In genomic region chr16:24876231-24876630, GRCh38 we compare ENCODE assay signal across 22 cellular contexts. TPM values are rescaled to one million over a fixed set of nuclear protein-coding genes. Genes with fewer than 3 reads are reported as not detected.
"Had no signal": no experiment of that assay in that cellular context is flagged by ENCODE, and none has a peak within 500 bp of the region (broad histone marks: within the 10 kb centered on the region; RNA-seq: fewer than 3 reads in every experiment).

No MANE protein-coding gene starts in this region.

- H3K4me3 ChIP-seq: hepatocyte, neural progenitor cell, ovary, right atrium auricular region, smooth muscle cell, thoracic aorta had no signal

- H3K36me3 ChIP-seq: neural progenitor cell, ovary, right atrium auricular region, thoracic aorta had no signal

- H3K9me3 ChIP-seq: ovary, right atrium auricular region, thoracic aorta had no signal

- H3K4me1 ChIP-seq: foreskin keratinocyte, neural progenitor cell, right atrium auricular region had no signal

- H3K27ac ChIP-seq: foreskin keratinocyte, hepatocyte, neural progenitor cell, ovary, right atrium auricular region, thoracic aorta had no signal

- DNase-seq: dermis blood vessel endothelial cell; effector CD4-positive, alpha-beta T cell; endodermal cell; erythroblast; foreskin keratinocyte; head of caudate nucleus; kidney; mammary epithelial cell; ovary; stimulated activated CD4-positive, alpha-beta T cell treated with anti-CD3 and anti-CD28 coated beads, Interleukin-4, amount 100 ng/mL, for 1 hour; stimulated activated CD8-positive, alpha-beta memory T cell treated with anti-CD3 and anti-CD28 coated beads, Interleukin-4, amount 100 ng/mL, for 48 hours; stimulated activated naive CD8-positive, alpha-beta T cell treated with anti-CD3 and anti-CD28 coated beads, Interleukin-15, Interleukin-2, amounts not matched to agents 100 U/mL and 50 U/mL, for 24 hours; trophoblast cell had no signal

- H3K9ac ChIP-seq: neural progenitor cell had no signal

- FAIRE-seq: endothelial cell of umbilical vein, kidney had no signal

- H3K27me3 ChIP-seq: foreskin keratinocyte, hepatocyte, neural progenitor cell, ovary, right atrium auricular region had no signal

RNA-seq across cellular contexts. Expression of gene SLC5A11, which starts 30.5 kb away (rescaled TPM):
- total RNA-seq: endothelial cell of umbilical vein, foreskin keratinocyte, lower leg skin, mammary epithelial cell, posterior vena cava, right atrium auricular region, smooth muscle cell, urinary bladder had no signal
